15 cellular contexts compared by ENCODE assay signal in genomic region chr6:114611696-114612095, GRCh38.
"Had no signal": no experiment of that assay in that cellular context is flagged by ENCODE, and none has a peak within 500 bp of the region (broad histone marks: within the 10 kb centered on the region; RNA-seq: fewer than 3 reads in every experiment).

No MANE protein-coding gene starts in this region.

- H3K4me1 ChIP-seq: adrenal gland, esophagus squamous epithelium, lower lobe of right lung, spleen, upper lobe of left lung had no signal

- H3K27ac ChIP-seq: adrenal gland, esophagus squamous epithelium, hepatocyte, lower lobe of right lung, spleen, thoracic aorta, upper lobe of left lung, WERI-Rb-1 had no signal

- DNase-seq: activated CD4-positive, alpha-beta T cell treated with anti-CD3 and anti-CD28 coated beads, Interleukin-2, amount 50 U/mL, for 4 hours; activated gamma-delta T cell; adrenal gland; effector CD8-positive, alpha-beta T cell; esophagus squamous epithelium; lower lobe of right lung; spleen; stimulated activated CD4-positive, alpha-beta T cell treated with anti-CD3 and anti-CD28 coated beads, Interleukin-4, amount 100 ng/mL, for 4 hours; upper lobe of left lung; WERI-Rb-1 had no signal

- ATAC-seq: activated naive CD4-positive, alpha-beta T cell treated with anti-CD3 and anti-CD28 coated beads, Interleukin-2, amount 50 U/mL, for 72 hours; lower lobe of right lung; stimulated activated memory B cell treated with anti-CD40 and anti-IgM and Interleukin-4, amounts not matched to agents 10 μg/mL and 1 μg/mL and 100 μg/mL, for 72 hours had no signal

- H3K4me3 ChIP-seq: adrenal gland, esophagus squamous epithelium, hepatocyte, lower lobe of right lung, spleen, thoracic aorta, upper lobe of left lung had no signal

- H3K9me3 ChIP-seq: adrenal gland, esophagus squamous epithelium, lower lobe of right lung, thoracic aorta, upper lobe of left lung had no signal

- H3K27me3 ChIP-seq: adrenal gland, esophagus squamous epithelium, hepatocyte, spleen, upper lobe of left lung had no signal

- FAIRE-seq: endothelial cell of umbilical vein had no signal
